Comparison of ENCODE assay signal across 26 cellular contexts in genomic region chr2:168992026-168992425, GRCh38. TPM values are rescaled to one million over a fixed set of nuclear protein-coding genes. Genes with fewer than 3 reads are reported as not detected.
DNase-seq lines count a peak whose midpoint lies in the region; ATAC-seq, FAIRE-seq and TF ChIP-seq lines count a peak whose summit lies in the region.
"Had no signal": no experiment of that assay in that cellular context is flagged by ENCODE, and none has a peak within 500 bp of the region (broad histone marks: within the 10 kb centered on the region; RNA-seq: fewer than 3 reads in every experiment).

No MANE protein-coding gene starts in this region.

- 53% methylated on average over 3 of the region's 3 CpGs for WGBS in A549 (ENCODE audit: missing lambda C conversion rate)
- 0% methylated on average over 3 of the region's 3 CpGs for WGBS in mammary epithelial cell (ENCODE audit: low coverage, missing lambda C conversion rate)

- H2AFZ ChIP-seq in mammary epithelial cell (ENCODE audit: low read depth, low read length) (peak overlapping the region; percentile 61), keratinocyte (ENCODE audit: control insufficient read depth, low read length) (peak overlapping the region; percentile 44)

- no peak for TF ChIP-seq RAD21 in A549 (conservative IDR thresholded peaks at IDR 0.05 in 1 of 2, IDR thresholded peaks at IDR 0.05 in 1 of 2)

- TF ChIP-seq EP300 in A549 (IDR thresholded peaks at IDR 0.05) = no peak

- CTCF ChIA-PET in A549 (lab: Yijun Ruan, JAX) (interaction anchor here (0.6 to 1.3 kb wide), 3 partner anchors 31 to 530 kb away, joined by 3 read pairs; no protein-coding TSS in a partner anchor), mammary epithelial cell (lab: Charles Lee; ENCODE audit: low non-redundant PET) (no interaction called here)

- H4K20me1 ChIP-seq in mammary epithelial cell (ENCODE audit: insufficient read depth, low read length) (no peaks in the 10 kb centered on the region), keratinocyte (ENCODE audit: control insufficient read depth, extremely low read depth, insufficient read depth, low read length) (no peaks in the 10 kb centered on the region)

- no peaks in the 10 kb centered on the region for H3K79me2 ChIP-seq in mammary epithelial cell (ENCODE audit: insufficient read depth, low read length)
- H3K79me2 ChIP-seq in keratinocyte (ENCODE audit: control insufficient read depth, insufficient read depth, low read length) = no peaks in the 10 kb centered on the region

- TF ChIP-seq CTCF in A549 (IDR thresholded peaks at IDR 0.05) (no peak), mammary epithelial cell (conservative IDR thresholded peaks at IDR 0.05 in 1 of 2, IDR thresholded peaks at IDR 0.05 in 1 of 2; ENCODE audit: extremely low read depth in 1 of 2, insufficient read depth in 1 of 2, low read depth in 1 of 2, low read length in 2 of 2) (no peak), keratinocyte (optimal IDR thresholded peaks at IDR 0.05 in 1 of 3, IDR thresholded peaks at IDR 0.05 in 1 of 3, conservative IDR thresholded peaks at IDR 0.05 in 1 of 3; ENCODE audit: extremely low read depth in 1 of 3, insufficient read depth in 2 of 3, low read length in 3 of 3) (no peak)

- H3K9me1 ChIP-seq in keratinocyte (ENCODE audit: control insufficient read depth, extremely low read depth, insufficient read depth, low read length) = no peaks in the 10 kb centered on the region

- H3K27me3 ChIP-seq in mammary epithelial cell (ENCODE audit: insufficient read depth, low read length) (no peaks in the 10 kb centered on the region), keratinocyte (ENCODE audit: control insufficient read depth, extremely low read depth, insufficient read depth, low read length) (no peaks in the 10 kb centered on the region)
- H3K27me3 ChIP-seq: adrenal gland, transverse colon had no signal

- H3K9me3 ChIP-seq in A549 (no peaks in the 10 kb centered on the region), mammary epithelial cell (replicated peaks; ENCODE audit: insufficient read depth, low read length) (no peaks in the 10 kb centered on the region), keratinocyte (ENCODE audit: control insufficient read depth, low read depth, low read length) (no peaks in the 10 kb centered on the region)
- H3K9me3 ChIP-seq: adrenal gland, transverse colon had no signal

- ATAC-seq in A549 = no peak

- intact Hi-C loops in mammary epithelial cell (cut with micrococcal nuclease) (no loop called here), posterior vena cava (cut with DNase I) (no loop called here)

- H3K27ac ChIP-seq in A549 = no peak overlapping the region
- H3K27ac ChIP-seq in mammary epithelial cell (ENCODE audit: insufficient read depth, low read depth, low read length) = peak overlapping the region; percentile 78
- H3K27ac ChIP-seq in keratinocyte (ENCODE audit: control insufficient read depth, insufficient read depth, low read length) = peak overlapping the region; percentile 85
- H3K27ac ChIP-seq: adrenal gland, transverse colon had no signal

- H3K4me1 ChIP-seq in A549 (peaks cover 10% of the 10 kb centered on the region; the same call in 1 of the 3 replicates), mammary epithelial cell (ENCODE audit: insufficient read depth, low read length) (peaks cover 24% of the 10 kb centered on the region), keratinocyte (ENCODE audit: control insufficient read depth, extremely low read depth, insufficient read depth, low read length) (peaks cover 25% of the 10 kb centered on the region)
- H3K4me1 ChIP-seq: adrenal gland had no signal

- H3K4me3 ChIP-seq in A549 = no peak overlapping the region
- no peak overlapping the region for H3K4me3 ChIP-seq in mammary epithelial cell (replicated peaks in 1 of 3; ENCODE audit: insufficient read depth in 1 of 3, low read depth in 2 of 3, low read length in 3 of 3)
- H3K4me3 ChIP-seq in keratinocyte (ENCODE audit: control insufficient read depth in 2 of 3, extremely low read depth in 1 of 3, insufficient read depth in 2 of 3, low read depth in 1 of 3, low read length in 3 of 3) = peak overlapping the region in 2 of 3 experiments; percentile 41 to 43
- H3K4me3 ChIP-seq: adrenal gland, transverse colon had no signal

- dilution Hi-C loops in mammary epithelial cell (cut with HindIII; ENCODE audit: low sequenced_read_pairs) = no loop called here
- dilution Hi-C loops in keratinocyte (cut with MboI; ENCODE audit: extremely low pct_ligation_motif_present, low sequenced_read_pairs) = no loop called here

- POLR2A ChIA-PET in A549 (lab: Yijun Ruan, JAX) = no interaction called here

- FAIRE-seq in A549 (lab: Jason Lieb, UNC) = no peak
- FAIRE-seq in keratinocyte (lab: Jason Lieb, UNC) = peak; percentile 99
- FAIRE-seq: H1 had no signal

- H3K36me3 ChIP-seq in mammary epithelial cell (ENCODE audit: insufficient read depth, low read length) = no peaks in the 10 kb centered on the region
- no peaks in the 10 kb centered on the region for H3K36me3 ChIP-seq in keratinocyte (ENCODE audit: control insufficient read depth in 2 of 2, extremely low read depth in 1 of 2, insufficient read depth in 2 of 2, low read length in 2 of 2)
- H3K36me3 ChIP-seq: adrenal gland, transverse colon had no signal

- no TSS peak for BruUV-seq in mammary epithelial cell (replicated peaks; lab: Mats Ljungman, UMichigan)

- in situ Hi-C loops in mammary epithelial cell (cut with MboI; ENCODE audit: low sequenced_read_pairs in 2 of 2) = no loop called here

- no peak for DNase-seq in A549 (ENCODE audit: low read depth in 1 of 2, low spot score in 1 of 2)
- DNase-seq in HCEC 1CT = peak; percentile 55
- peak; percentile 90 for DNase-seq in mammary epithelial cell
- peak; percentile 72 for DNase-seq in keratinocyte (ENCODE audit: low read depth, low spot score)
- no peak for DNase-seq in superior temporal gyrus (ENCODE audit: extremely low spot score)
- DNase-seq in NCI-H82 (lab: John Stamatoyannopoulos, UW) = no peak
- no peak for DNase-seq in NCI-H187 (lab: John Stamatoyannopoulos, UW)
- DNase-seq in posterior vena cava (ENCODE audit: low spot score) = no peak
- DNase-seq: activated CD4-positive, alpha-beta memory T cell treated with anti-CD3 and anti-CD28 coated beads for 36 hours; activated naive CD4-positive, alpha-beta T cell; activated T-cell treated with anti-CD3 and anti-CD28 coated beads, Interleukin-2, amount 50 U/mL, for 1 hour; adrenal gland; foreskin melanocyte; hypothalamus; islet precursor cell; naive B cell; NCI-H146; NCI-H69; nucleus accumbens; stimulated activated CD4-positive, alpha-beta T cell treated with anti-CD3 and anti-CD28 coated beads, Interleukin-4, amount 100 ng/mL, for 24 hours; T-helper 9 cell; transverse colon had no signal

- H3K9ac ChIP-seq in mammary epithelial cell (ENCODE audit: insufficient read depth, low read length) = no peak overlapping the region
- H3K9ac ChIP-seq in keratinocyte (ENCODE audit: control insufficient read depth, extremely low read depth, insufficient read depth, low read length) = peak overlapping the region; percentile 57

- TF ChIP-seq POLR2A in A549 (IDR thresholded peaks at IDR 0.05; ENCODE audit: low read length) = no peak

- H3K4me2 ChIP-seq in A549 (peak overlapping the region; percentile 21; the same call in 2 of the 3 replicates), mammary epithelial cell (ENCODE audit: insufficient read depth, low read depth, low read length) (peak overlapping the region; percentile 65), keratinocyte (ENCODE audit: control insufficient read depth, extremely low read depth, insufficient read depth, low read depth, low read length) (peak overlapping the region; percentile 83)

TF ChIP-seq in A549, 52 proteins besides CTCF, POLR2A, EP300 and RAD21 (continues in another document):
- TF ChIP-seq MAZ (IDR thresholded peaks at IDR 0.05; ENCODE audit: borderline replicate concordance, low read depth, low read length) (no peak), PBX3 (IDR thresholded peaks at IDR 0.05) (no peak), KDM1A (IDR thresholded peaks at IDR 0.05; ENCODE audit: low read depth) (no peak), MAX (IDR thresholded peaks at IDR 0.05) (no peak), JUN (IDR thresholded peaks at IDR 0.05) (no peak), CBX2 (IDR thresholded peaks at IDR 0.05; ENCODE audit: borderline replicate concordance, low read depth) (no peak), NFE2L2 (conservative IDR thresholded peaks at IDR 0.05; ENCODE audit: low read length) (no peak), TP53 (CRISPR knock-in tag; IDR thresholded peaks at IDR 0.05) (no peak), NR3C1 (IDR thresholded peaks at IDR 0.05) (no peak), HOXB13 (CRISPR knock-in tag; IDR thresholded peaks at IDR 0.05; ENCODE audit: low read depth) (no peak)

RNA-seq across cellular contexts. Expression of gene ABCB11, which starts 39.1 kb away (rescaled TPM):
- 0.01 TPM in 1 of 2 replicates, not detected in the other for polyA plus RNA-seq in A549 (2011; rRNA removed)
- not detected in 2 replicates for polyA plus RNA-seq in A549 (2012; cell fraction: cytosol; rRNA removed)
- polyA plus RNA-seq in A549 (2012; cell fraction: nucleus; rRNA removed) = not detected in 2 replicates
- polyA plus RNA-seq in A549 (2017; fragmentation: RNase III; extraction: RNeasy Plus Mini Kit Qiagen cat#74134 plus additional on column Dnase treatment) = 0.01 to 0.03 TPM in 2 of 3 replicates, not detected in the other
- not detected in 2 replicates for polyA minus RNA-seq in A549 (2011; rRNA and poly(A)+ RNA removed)
- total RNA-seq in mammary epithelial cell = not detected
- not detected for polyA plus RNA-seq in mammary epithelial cell
- not detected for polyA minus RNA-seq in mammary epithelial cell
- 0.03 TPM in 2 of 3 replicates, not detected in the other for polyA plus RNA-seq in keratinocyte
- polyA plus RNA-seq in keratinocyte (2011; ENCODE audit: low read depth) = not detected
- polyA plus RNA-seq in keratinocyte (2011; cell fraction: cytosol; rRNA removed) = 0.01 and 0.04 TPM in 2 replicates
- 0.01 and 0.03 TPM in 2 replicates for polyA plus RNA-seq in keratinocyte (2011; cell fraction: nucleus; rRNA removed)
- 0.03 TPM in 1 of 2 replicates, not detected in the other for polyA plus RNA-seq in keratinocyte (2012; ENCODE audit: low replicate concordance)
- polyA minus RNA-seq in keratinocyte = 0.30 TPM in 1 of 3 replicates, not detected in the others
- not detected for polyA minus RNA-seq in keratinocyte (2011; cell fraction: cytosol; rRNA and poly(A)+ RNA removed)
- polyA minus RNA-seq in keratinocyte (2011; cell fraction: nucleus; rRNA and poly(A)+ RNA removed) = 0.16 TPM in 1 of 2 replicates, not detected in the other
- under 1 TPM in 1 of 2 donors, not detected in 1; 0.09 TPM for total RNA-seq in posterior vena cava
- total RNA-seq: A172; activated CD4-positive, alpha-beta memory T cell treated with anti-CD3 and anti-CD28 coated beads for 36 hours; H1; renal cortical epithelial cell had no signal
- polyA plus RNA-seq: BJ, H1 had no signal

Comparison
In these comparisons a context has a peak if more than half of its experiments do, and no peak if none do; other contexts are left out.
1. DNase-seq: peak in HCEC 1CT (single experiment), mammary epithelial cell (single experiment) and keratinocyte (single experiment); none in A549 (0 of 2), superior temporal gyrus (single experiment), NCI-H82 (single experiment), NCI-H187 (0 of 2) and posterior vena cava (single experiment).
2. H3K27ac ChIP-seq: peak in mammary epithelial cell (single experiment) and keratinocyte (single experiment); none in A549 (0 of 2).
3. H3K4me2 ChIP-seq: peak in every context shown above with its lines; median percentile 83 in keratinocyte; 65 in mammary epithelial cell; 21 in A549.
4. H3K4me3 ChIP-seq: peak in keratinocyte (2 of 3); none in A549 (single experiment) and mammary epithelial cell (0 of 3).